Comparison of ENCODE assay signal across 8 cellular contexts in genomic region chr10:80465839-80466590, GRCh38. TPM values are rescaled to one million over a fixed set of nuclear protein-coding genes. Genes with fewer than 3 reads are reported as not detected.
DNase-seq lines count a peak whose midpoint lies in the region; ATAC-seq and TF ChIP-seq lines count a peak whose summit lies in the region.

No MANE protein-coding gene starts in this region.

- DNase-seq in activated gamma-delta T cell treated with Interleukin-2 at 50 U/mL for 16 hours (peak; percentile 69), activated gamma-delta T cell (lab: John Stamatoyannopoulos, UW) (no peak), immature natural killer cell (peak in 2 of 3 donors; percentile 40 to 47), thyroid gland (peak in 1 of 2 donors; percentile 22), DMS114 treated with DMSO at 0.1 percent for 48 hours (lab: John Stamatoyannopoulos, UW; ENCODE audit: unreplicated experiment) (no peak), GM10248 (ENCODE audit: extremely low spot score) (no peak), COLO829 (ENCODE audit: low spot score) (no peak)
- DNase-seq in activated CD8-positive, alpha-beta T cell treated with anti-CD3 and anti-CD28 coated beads for 36 hours: peak; percentile 77

- H3K27me3 ChIP-seq in thyroid gland: no peaks in the 10 kb centered on the region

- no peaks in the 10 kb centered on the region for H3K9me3 Mint-ChIP-seq in activated CD8-positive, alpha-beta T cell treated with anti-CD3 and anti-CD28 coated beads for 36 hours
- no peaks in the 10 kb centered on the region for H3K9me3 Mint-ChIP-seq in immature natural killer cell

- no peaks in the 10 kb centered on the region for H3K36me3 ChIP-seq in thyroid gland

- no peak for TF ChIP-seq CTCF in activated CD8-positive, alpha-beta T cell treated with anti-CD3 and anti-CD28 coated beads for 36 hours (IDR thresholded peaks at IDR 0.05)
- TF ChIP-seq CTCF in thyroid gland (IDR thresholded peaks at IDR 0.05): no peak
- no peak for TF ChIP-seq CTCF in GM10248 (IDR thresholded peaks at IDR 0.05; ENCODE audit: control extremely low read depth, extremely low read depth, low read depth, missing control alignments)

- peaks cover 37% of the 10 kb centered on the region for H3K36me3 Mint-ChIP-seq in activated CD8-positive, alpha-beta T cell treated with anti-CD3 and anti-CD28 coated beads for 36 hours (ENCODE audit: low read depth)
- peaks cover 0 to 12% (median 3%) of the 10 kb centered on the region in 3 donors for H3K36me3 Mint-ChIP-seq in immature natural killer cell

- TF ChIP-seq POLR2A in thyroid gland (IDR thresholded peaks at IDR 0.05): no peak

- H3K27ac ChIP-seq in thyroid gland: peak overlapping the region; percentile 64 to 99 (median 93)

- peak; percentile 45 for ATAC-seq in activated CD8-positive, alpha-beta T cell treated with anti-CD3 and anti-CD28 coated beads for 36 hours

- no peaks in the 10 kb centered on the region for H3K9me3 ChIP-seq in thyroid gland

- peak overlapping the region; percentile 97 for H3K27ac Mint-ChIP-seq in activated CD8-positive, alpha-beta T cell treated with anti-CD3 and anti-CD28 coated beads for 36 hours
- peak overlapping the region; percentile 92 to 97 (median 94) for H3K27ac Mint-ChIP-seq in immature natural killer cell

- WGBS in thyroid gland, 2 donors: 83 to 84% methylated on average over 10 of the region's 10 CpGs

- no peaks in the 10 kb centered on the region for H3K27me3 Mint-ChIP-seq in activated CD8-positive, alpha-beta T cell treated with anti-CD3 and anti-CD28 coated beads for 36 hours
- H3K27me3 Mint-ChIP-seq in immature natural killer cell (ENCODE audit: low read depth in 3 of 3): peaks cover 0 to 4% (median 2%) of the 10 kb centered on the region in 3 donors

- intact Hi-C loops in activated CD8-positive, alpha-beta T cell treated with anti-CD3 and anti-CD28 coated beads for 36 hours (cut with micrococcal nuclease): no loop called here
- intact Hi-C loops in thyroid gland (cut with DNase I): no loop called here

- CTCF ChIA-PET in activated CD8-positive, alpha-beta T cell treated with anti-CD3 and anti-CD28 coated beads for 36 hours (lab: Charles Lee): interaction anchor here (0.9 to 37.8 kb wide), 7 partner anchors 8 to 88 kb away, joined by 3 to 1114 read pairs (median 13); no protein-coding TSS in a partner anchor
- CTCF ChIA-PET in GM10248 (lab: Yijun Ruan, JAX): interaction anchor here (1.7 to 50.4 kb wide), 3 partner anchors 9 to 43 kb away, joined by 4 to 1060 read pairs (median 55); no protein-coding TSS in a partner anchor

- H3K4me3 Mint-ChIP-seq in activated CD8-positive, alpha-beta T cell treated with anti-CD3 and anti-CD28 coated beads for 36 hours: peak overlapping the region; percentile 71
- H3K4me3 Mint-ChIP-seq in immature natural killer cell: peak overlapping the region; percentile 75 to 97 (median 87)

- POLR2A ChIA-PET in activated CD8-positive, alpha-beta T cell treated with anti-CD3 and anti-CD28 coated beads for 36 hours (lab: Charles Lee): interaction anchor here (1.0 to 16.7 kb wide), 9 partner anchors 10 to 39 kb away, joined by 3 to 223 read pairs (median 7); partner anchors contain the start of gene TSPAN14
- POLR2A ChIA-PET in GM10248 (lab: Yijun Ruan, JAX): no interaction called here

- H3K4me3 ChIP-seq in thyroid gland (replicated peaks in 1 of 3): no peak overlapping the region

- peaks cover 92% of the 10 kb centered on the region for H3K4me1 Mint-ChIP-seq in activated CD8-positive, alpha-beta T cell treated with anti-CD3 and anti-CD28 coated beads for 36 hours (ENCODE audit: low read depth)
- peaks cover 99 to 100% of the 10 kb centered on the region in 2 donors for H3K4me1 Mint-ChIP-seq in immature natural killer cell

- H3K4me1 ChIP-seq in thyroid gland: peaks cover 98 to 100% of the 10 kb centered on the region in 2 donors

RNA-seq across cellular contexts. Expression of gene TSPAN14, which starts 11.9 kb away (rescaled TPM):
- total RNA-seq in activated CD8-positive, alpha-beta T cell treated with anti-CD3 and anti-CD28 coated beads for 36 hours: 10 to 100 TPM; 43.9 to 45.5 TPM
- 100 to 1,000 TPM; 141 to 363 (median 226) TPM for polyA plus RNA-seq in immature natural killer cell
- 10 to 100 TPM; 61.6 to 83.4 (median 77.9) TPM for total RNA-seq in thyroid gland

RNA-seq across cellular contexts. Expression of gene PRXL2A, which starts 57.7 kb away (rescaled TPM):
- 10 to 100 TPM; 21.0 to 22.7 TPM for total RNA-seq in activated CD8-positive, alpha-beta T cell treated with anti-CD3 and anti-CD28 coated beads for 36 hours
- 1 to 10 TPM; 3.9 to 6.3 (median 4.3) TPM for polyA plus RNA-seq in immature natural killer cell
- total RNA-seq in thyroid gland: 10 to 100 TPM; 68.2 to 93.3 (median 79.7) TPM

Comparison
In these comparisons a context has a peak if more than half of its experiments do, and no peak if none do; other contexts are left out.
1. DNase-seq: peak in activated gamma-delta T cell treated with Interleukin-2 at 50 U/mL for 16 hours (single experiment), activated CD8-positive, alpha-beta T cell treated with anti-CD3 and anti-CD28 coated beads for 36 hours (single experiment) and immature natural killer cell (2 of 3); none in activated gamma-delta T cell (single experiment), DMS114 treated with DMSO at 0.1 percent for 48 hours (single experiment), GM10248 (single experiment) and COLO829 (single experiment).